Comparison of ENCODE assay signal across 1 cellular context in genomic region chr19:48321622-48322591, GRCh38.
A peak's percentile ranks its signal among the peaks of the same experiment; 100 is the strongest.
TF ChIP-seq lines count a peak whose summit lies in the region.

No MANE protein-coding gene starts in this region.

TF ChIP-seq in K562, 482 proteins besides CTCF, POLR2A, EP300 and RAD21 (continued from another document and continues in another):
- TF ChIP-seq STAT6 (CRISPR knock-in tag; IDR thresholded peaks at IDR 0.05) (no peak), MAFG (tag; conservative IDR thresholded peaks at IDR 0.05) (no peak), ILF3 (IDR thresholded peaks at IDR 0.05; ENCODE audit: borderline replicate concordance) (no peak), PHF8 (IDR thresholded peaks at IDR 0.05; ENCODE audit: borderline replicate concordance, low read length) (peak; percentile 80), CBFA2T3 (IDR thresholded peaks at IDR 0.05) (peak; percentile 78), REST (CRISPR knock-in tag; IDR thresholded peaks at IDR 0.05; ENCODE audit: low read depth) (0 out of 2 replicates have a peak, but pooled peaks have one; percentile 30), EGR1 (conservative IDR thresholded peaks at IDR 0.05) (peak; percentile 100), ZBTB34 (CRISPR knock-in tag; IDR thresholded peaks at IDR 0.05) (no peak), NFXL1 (CRISPR knock-in tag; IDR thresholded peaks at IDR 0.05) (0 out of 2 replicates have a peak, but pooled peaks have one; percentile 35), VEZF1 (CRISPR knock-in tag; IDR thresholded peaks at IDR 0.05) (peak; percentile 87), RNF219 (CRISPR knock-in tag; IDR thresholded peaks at IDR 0.05) (no peak), GATAD2A (IDR thresholded peaks at IDR 0.05) (peak; percentile 50; the same call in 1 of the 2 replicates), ATF4 (CRISPR knock-in tag; IDR thresholded peaks at IDR 0.05) (peak; percentile 56), CEBPZ (IDR thresholded peaks at IDR 0.05; ENCODE audit: borderline replicate concordance, low read depth, low read length) (no peak), TFE3 (CRISPR knock-in tag; IDR thresholded peaks at IDR 0.05) (no peak), MGA (IDR thresholded peaks at IDR 0.05) (peak; percentile 79)
